ENCODE assay signal across 15 cellular contexts in the genomic region with DNA sequence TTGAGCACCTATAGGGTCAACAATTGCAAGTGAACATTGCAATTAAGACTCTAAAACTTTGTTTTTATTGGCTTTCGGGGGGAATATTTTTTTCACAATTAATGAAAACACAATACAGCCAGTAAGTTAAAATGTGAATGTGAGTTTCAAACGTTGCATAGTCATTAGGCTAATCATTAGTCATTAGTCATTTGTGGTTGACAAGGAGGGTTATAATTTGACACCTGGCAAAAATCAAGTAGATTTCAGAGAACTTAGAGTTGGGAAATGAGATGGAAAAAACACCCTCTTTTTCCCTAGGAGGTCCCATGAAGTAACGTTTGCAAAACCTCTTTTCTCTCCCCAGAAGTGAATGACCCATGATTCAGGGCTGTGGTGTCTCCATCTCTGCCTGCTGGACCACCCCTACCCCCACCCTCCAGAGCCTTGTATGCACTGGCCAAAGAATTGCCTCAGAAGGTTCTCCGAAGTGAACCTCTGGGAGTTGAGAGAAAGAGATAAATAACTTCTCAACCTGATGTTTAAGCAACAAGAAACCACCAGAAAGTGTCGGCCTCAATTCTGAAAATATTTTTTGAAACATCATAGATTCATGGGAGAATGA.
DNase-seq lines count a peak whose midpoint lies in the region; ATAC-seq and TF ChIP-seq lines count a peak whose summit lies in the region.
"Had no signal": no experiment of that assay in that cellular context is flagged by ENCODE, and none has a peak within 500 bp of the region (broad histone marks: within the 10 kb centered on the region; RNA-seq: fewer than 3 reads in every experiment).

No MANE protein-coding gene starts in this region.

- intact Hi-C loops in Right ventricle myocardium superior (cut with DNase I) (no loop called here), left cardiac atrium (cut with DNase I) (no loop called here), natural killer cell (cut with micrococcal nuclease) (no loop called here)

- TF ChIP-seq CTCF in epithelial cell of esophagus (IDR thresholded peaks at IDR 0.05; ENCODE audit: insufficient read depth, low read depth, low read length, missing control alignments) (no peak), natural killer cell (IDR thresholded peaks at IDR 0.05) (no peak), endothelial cell (IDR thresholded peaks at IDR 0.05; ENCODE audit: unreplicated experiment) (no peak)

- peaks cover 2 to 6% of the 10 kb centered on the region in 2 donors for H3K9me3 Mint-ChIP-seq in natural killer cell
- no peaks in the 10 kb centered on the region for H3K9me3 Mint-ChIP-seq in endothelial cell (ENCODE audit: unreplicated experiment)

- H3K4me3 Mint-ChIP-seq in natural killer cell (no peak overlapping the region), endothelial cell (ENCODE audit: unreplicated experiment) (no peak overlapping the region)
- H3K4me3 Mint-ChIP-seq: CD4-positive, CD25-positive, alpha-beta regulatory T cell had no signal

- H3K27me3 Mint-ChIP-seq in natural killer cell (ENCODE audit: low read depth in 2 of 2), result no peaks in the 10 kb centered on the region
- H3K27me3 Mint-ChIP-seq in endothelial cell (ENCODE audit: unreplicated experiment), result peaks cover 3% of the 10 kb centered on the region
- H3K27me3 Mint-ChIP-seq: CD4-positive, CD25-positive, alpha-beta regulatory T cell had no signal

- H3K4me3 ChIP-seq in epithelial cell of esophagus (ENCODE audit: low read length), result no peak overlapping the region
- H3K4me3 ChIP-seq: GM23248, Peyer's patch, SJCRH30 had no signal

- ATAC-seq in Right ventricle myocardium superior (ENCODE audit: poor library complexity), result peak; percentile 73
- ATAC-seq in left cardiac atrium, result no peak
- ATAC-seq in natural killer cell, result no peak

- no peak for DNase-seq in Right ventricle myocardium superior
- DNase-seq in left cardiac atrium, result no peak
- peak; percentile 8 for DNase-seq in epithelial cell of esophagus (ENCODE audit: low read depth)
- DNase-seq in renal cortical epithelial cell (ENCODE audit: low read depth), result peak; percentile 50
- no peak for DNase-seq in natural killer cell
- DNase-seq in NCI-H1092 treated with DMSO at 0.1 percent for 48 hours (lab: John Stamatoyannopoulos, UW), result no peak
- DNase-seq in endothelial cell (ENCODE audit: low spot score), result no peak
- DNase-seq: CD4-positive, CD25-positive, alpha-beta regulatory T cell; DND-41; GM23248; H7; KBM-7; NCI-H446 treated with DMSO at 0.1 percent for 48 hours; Peyer's patch; SJCRH30 had no signal

- H3K4me1 Mint-ChIP-seq in natural killer cell (no peaks in the 10 kb centered on the region), endothelial cell (ENCODE audit: unreplicated experiment) (no peaks in the 10 kb centered on the region)
- H3K4me1 Mint-ChIP-seq: CD4-positive, CD25-positive, alpha-beta regulatory T cell had no signal

- H3K36me3 Mint-ChIP-seq in natural killer cell, result no peaks in the 10 kb centered on the region
- H3K36me3 Mint-ChIP-seq in endothelial cell (ENCODE audit: low read depth, unreplicated experiment), result no peaks in the 10 kb centered on the region
- H3K36me3 Mint-ChIP-seq: CD4-positive, CD25-positive, alpha-beta regulatory T cell had no signal

- H3K27ac Mint-ChIP-seq in natural killer cell (no peak overlapping the region), endothelial cell (ENCODE audit: unreplicated experiment) (no peak overlapping the region)
- H3K27ac Mint-ChIP-seq: CD4-positive, CD25-positive, alpha-beta regulatory T cell had no signal

Comparison
In these comparisons a context has a peak if more than half of its experiments do, and no peak if none do; other contexts are left out.
1. DNase-seq: peak in epithelial cell of esophagus (single experiment) and renal cortical epithelial cell (single experiment); none in Right ventricle myocardium superior (single experiment), left cardiac atrium (single experiment), natural killer cell (single experiment), NCI-H1092 treated with DMSO at 0.1 percent for 48 hours (single experiment) and endothelial cell (single experiment).